In the genomic region with DNA sequence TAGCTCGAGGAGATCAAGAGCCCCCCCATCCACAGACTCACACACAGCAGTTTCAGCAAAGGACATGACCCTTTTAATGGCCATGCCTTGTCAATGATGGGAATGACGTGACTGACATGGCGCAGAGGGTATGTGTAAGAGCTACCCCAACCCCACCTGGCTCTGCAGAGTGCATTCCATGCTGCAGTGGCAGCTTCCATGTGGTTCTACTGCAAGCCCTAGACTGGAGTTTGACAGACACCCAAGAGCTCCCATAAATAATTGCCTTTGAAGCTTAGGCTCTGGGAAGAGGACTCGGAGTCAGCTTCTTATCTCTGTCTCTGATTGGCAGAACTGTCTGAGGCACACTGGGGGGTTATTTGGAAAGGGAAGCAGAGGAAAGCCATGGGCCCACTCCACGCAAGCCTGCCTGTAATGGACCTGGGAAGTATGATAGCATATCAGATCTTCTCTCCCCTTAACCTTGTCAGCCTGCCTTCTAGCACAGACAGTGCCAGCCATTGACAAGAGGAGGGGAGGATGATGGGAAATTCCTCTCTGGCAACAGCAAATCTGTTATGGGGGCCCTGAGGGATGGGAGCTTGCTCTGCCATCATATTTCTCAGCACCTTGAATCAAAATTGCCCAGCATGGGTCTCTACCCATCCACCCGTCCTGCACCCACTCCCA, we compare ENCODE assay signal across 20 cellular contexts.
A peak's percentile ranks its signal among the peaks of the same experiment; 100 is the strongest.
DNase-seq lines count a peak whose midpoint lies in the region; ATAC-seq and TF ChIP-seq lines count a peak whose summit lies in the region.
"Had no signal": no experiment of that assay in that cellular context is flagged by ENCODE, and none has a peak within 500 bp of the region (broad histone marks: within the 10 kb centered on the region; RNA-seq: fewer than 3 reads in every experiment).

No MANE protein-coding gene starts in this region.

- TF ChIP-seq CTCF in type B pancreatic cell (conservative IDR thresholded peaks at IDR 0.05) = no peak

- peaks cover 2% of the 10 kb centered on the region for H3K4me1 ChIP-seq in mesendoderm (ENCODE audit: control insufficient read depth, low read depth, low read length)
- H3K4me1 ChIP-seq in trophoblast cell (ENCODE audit: control insufficient read depth in 1 of 2, insufficient read depth in 2 of 2, low read length in 2 of 2) = peaks cover 2 to 3% of the 10 kb centered on the region in 2 experiments
- H3K4me1 ChIP-seq: BLaER1, Peyer's patch had no signal

- H2AK5ac ChIP-seq in mesendoderm (ENCODE audit: low read length) (no peak overlapping the region), trophoblast cell (ENCODE audit: low read length) (no peak overlapping the region)

- H4K91ac ChIP-seq in trophoblast cell (ENCODE audit: low read depth, low read length) = no peak overlapping the region

- H3K23ac ChIP-seq in mesendoderm (ENCODE audit: low read length) (no peak overlapping the region), trophoblast cell (ENCODE audit: low read length) (no peak overlapping the region)

- H3K27ac ChIP-seq in mesendoderm (ENCODE audit: low read depth, low read length) = no peak overlapping the region
- H3K27ac ChIP-seq in trophoblast cell (ENCODE audit: low read depth, low read length) = no peak overlapping the region
- H3K27ac ChIP-seq: BLaER1, HL-60, Peyer's patch had no signal

- no peaks in the 10 kb centered on the region for H3K79me1 ChIP-seq in mesendoderm (ENCODE audit: low read length)
- no peaks in the 10 kb centered on the region for H3K79me1 ChIP-seq in trophoblast cell (ENCODE audit: low read length)

- H3K27me3 ChIP-seq in mesendoderm (ENCODE audit: insufficient read depth, low read length, poor library complexity) = no peaks in the 10 kb centered on the region
- no peaks in the 10 kb centered on the region for H3K27me3 ChIP-seq in trophoblast cell (ENCODE audit: insufficient read depth, low read length)
- H3K27me3 ChIP-seq: BLaER1, Peyer's patch had no signal

- H3K4me3 ChIP-seq in mesendoderm (ENCODE audit: low read length) = no peak overlapping the region
- H3K4me3 ChIP-seq in trophoblast cell (ENCODE audit: low read depth, low read length) = no peak overlapping the region
- H3K4me3 ChIP-seq: BLaER1, GM23338, Peyer's patch had no signal

- H3K36me3 ChIP-seq in mesendoderm (ENCODE audit: control insufficient read depth, insufficient read depth, low read length) = no peaks in the 10 kb centered on the region
- H3K36me3 ChIP-seq in trophoblast cell (ENCODE audit: control insufficient read depth in 1 of 2, insufficient read depth in 2 of 2, low read length in 2 of 2) = no peaks in the 10 kb centered on the region
- H3K36me3 ChIP-seq: BLaER1, Peyer's patch had no signal

- H4K12ac ChIP-seq in trophoblast cell (ENCODE audit: low read depth, low read length) = no peak overlapping the region

- ATAC-seq in left ventricle myocardium superior = peak; percentile 40
- ATAC-seq: HCT116 had no signal

- H2BK120ac ChIP-seq in mesendoderm (ENCODE audit: low read depth, low read length) = no peak overlapping the region
- H2BK120ac ChIP-seq in trophoblast cell (ENCODE audit: insufficient read depth, low read length, poor library complexity) = no peak overlapping the region

- no CpG with 5 or more reads among the region's 6 CpGs for WGBS in mesendoderm (ENCODE audit: extremely low coverage, insufficient coverage, low lambda C conversion rate)
- WGBS in trophoblast cell (ENCODE audit: extremely low coverage, insufficient coverage, insufficient read length) = no CpG with 5 or more reads among the region's 6 CpGs

- H3K56ac ChIP-seq in mesendoderm (ENCODE audit: low read length) = no peak overlapping the region

- H2BK15ac ChIP-seq in mesendoderm (replicated peaks; ENCODE audit: low read depth) = no peak overlapping the region

- peaks cover 4% of the 10 kb centered on the region for H3K9me3 Mint-ChIP-seq in type B pancreatic cell
- H3K9me3 Mint-ChIP-seq: CD4-positive, alpha-beta T cell; GM23338; IgD-negative memory B cell had no signal

- no peaks in the 10 kb centered on the region for H3K36me3 Mint-ChIP-seq in type B pancreatic cell
- H3K36me3 Mint-ChIP-seq: IgD-negative memory B cell had no signal

- H3K27me3 Mint-ChIP-seq in type B pancreatic cell = peaks cover 4% of the 10 kb centered on the region

- H2BK5ac ChIP-seq in mesendoderm (ENCODE audit: low read length) (no peak overlapping the region), trophoblast cell (ENCODE audit: low read depth, low read length, poor library complexity) (no peak overlapping the region)

- no peak overlapping the region for H3K27ac Mint-ChIP-seq in type B pancreatic cell
- H3K27ac Mint-ChIP-seq: CD4-positive, alpha-beta T cell; GM23338; IgD-negative memory B cell had no signal

- no peak overlapping the region for H4K5ac ChIP-seq in mesendoderm (ENCODE audit: low read length)

- H3K18ac ChIP-seq in mesendoderm (ENCODE audit: low read length) (no peak overlapping the region), trophoblast cell (ENCODE audit: low read length) (no peak overlapping the region)

- H2AFZ ChIP-seq in trophoblast cell (ENCODE audit: insufficient read depth, low read length, poor library complexity) = no peak overlapping the region
- H2AFZ ChIP-seq: GM23338 had no signal

- H3K14ac ChIP-seq in trophoblast cell (ENCODE audit: low read length) = no peak overlapping the region

- no peaks in the 10 kb centered on the region for H3K4me1 Mint-ChIP-seq in type B pancreatic cell (ENCODE audit: unreplicated experiment)

- H3K9ac ChIP-seq in mesendoderm (ENCODE audit: low read length) (no peak overlapping the region), trophoblast cell (ENCODE audit: low read length) (no peak overlapping the region)
- H3K9ac ChIP-seq: BLaER1 had no signal

- H3K4ac ChIP-seq in mesendoderm (ENCODE audit: low read depth, low read length) (no peak overlapping the region), trophoblast cell (ENCODE audit: low read depth, low read length) (no peak overlapping the region)

- no peaks in the 10 kb centered on the region for H3K9me3 ChIP-seq in trophoblast cell (ENCODE audit: insufficient read depth, low read depth, low read length)
- H3K9me3 ChIP-seq: BLaER1, Peyer's patch had no signal

- H3K79me2 ChIP-seq in mesendoderm (ENCODE audit: control insufficient read depth, insufficient read depth, low read length) (no peaks in the 10 kb centered on the region), trophoblast cell (ENCODE audit: control insufficient read depth, insufficient read depth, low read length, poor library complexity) (no peaks in the 10 kb centered on the region)

- H3K4me3 Mint-ChIP-seq in type B pancreatic cell = no peak overlapping the region
- H3K4me3 Mint-ChIP-seq: CD4-positive, alpha-beta T cell; GM23338; IgD-negative memory B cell had no signal

- intact Hi-C loops in left ventricle myocardium superior (cut with micrococcal nuclease) (no loop called here), cardiac septum (cut with DNase I) (no loop called here)

- H2BK12ac ChIP-seq in trophoblast cell (ENCODE audit: low read length) = no peak overlapping the region

- DNase-seq in left ventricle myocardium superior = no peak
- no peak for DNase-seq in cardiac septum (ENCODE audit: low spot score)
- peak; percentile 84 for DNase-seq in SK-N-DZ (ENCODE audit: low spot score)
- peak; percentile 57 for DNase-seq in mesendoderm
- DNase-seq in type B pancreatic cell (ENCODE audit: extremely low spot score, unreplicated experiment) = no peak
- no peak for DNase-seq in trophoblast cell
- DNase-seq in iPS-NIHi11 (ENCODE audit: low spot score) = no peak
- DNase-seq: CD4-positive, alpha-beta T cell; GDM1; NCI-H1105; NCI-H146; NCI-H2029; NCI-H2171; NCI-H446; Peyer's patch had no signal

- no peak overlapping the region for H3K4me2 ChIP-seq in mesendoderm (ENCODE audit: low read length)
- no peak overlapping the region for H3K4me2 ChIP-seq in trophoblast cell (ENCODE audit: low read length)
- H3K4me2 ChIP-seq: BLaER1 had no signal

- no peak overlapping the region for H4K8ac ChIP-seq in mesendoderm (ENCODE audit: low read depth, low read length)
- H4K8ac ChIP-seq in trophoblast cell (ENCODE audit: low read depth, low read length) = no peak overlapping the region

Comparison
In these comparisons a context has a peak if more than half of its experiments do, and no peak if none do; other contexts are left out.
1. DNase-seq: peak in SK-N-DZ (single experiment) and mesendoderm (single experiment); none in left ventricle myocardium superior (single experiment), cardiac septum (single experiment), type B pancreatic cell (single experiment), trophoblast cell (0 of 2) and iPS-NIHi11 (single experiment).